In genomic region chr16:35525979-35526590, GRCh38 we compare ENCODE assay signal across 1 cellular context.
TF ChIP-seq lines count a peak whose summit lies in the region.

No MANE protein-coding gene starts in this region.

TF ChIP-seq in HepG2, 621 proteins besides CTCF, POLR2A, EP300 and RAD21 (continued from another document):
- TF ChIP-seq, protein P1, sequence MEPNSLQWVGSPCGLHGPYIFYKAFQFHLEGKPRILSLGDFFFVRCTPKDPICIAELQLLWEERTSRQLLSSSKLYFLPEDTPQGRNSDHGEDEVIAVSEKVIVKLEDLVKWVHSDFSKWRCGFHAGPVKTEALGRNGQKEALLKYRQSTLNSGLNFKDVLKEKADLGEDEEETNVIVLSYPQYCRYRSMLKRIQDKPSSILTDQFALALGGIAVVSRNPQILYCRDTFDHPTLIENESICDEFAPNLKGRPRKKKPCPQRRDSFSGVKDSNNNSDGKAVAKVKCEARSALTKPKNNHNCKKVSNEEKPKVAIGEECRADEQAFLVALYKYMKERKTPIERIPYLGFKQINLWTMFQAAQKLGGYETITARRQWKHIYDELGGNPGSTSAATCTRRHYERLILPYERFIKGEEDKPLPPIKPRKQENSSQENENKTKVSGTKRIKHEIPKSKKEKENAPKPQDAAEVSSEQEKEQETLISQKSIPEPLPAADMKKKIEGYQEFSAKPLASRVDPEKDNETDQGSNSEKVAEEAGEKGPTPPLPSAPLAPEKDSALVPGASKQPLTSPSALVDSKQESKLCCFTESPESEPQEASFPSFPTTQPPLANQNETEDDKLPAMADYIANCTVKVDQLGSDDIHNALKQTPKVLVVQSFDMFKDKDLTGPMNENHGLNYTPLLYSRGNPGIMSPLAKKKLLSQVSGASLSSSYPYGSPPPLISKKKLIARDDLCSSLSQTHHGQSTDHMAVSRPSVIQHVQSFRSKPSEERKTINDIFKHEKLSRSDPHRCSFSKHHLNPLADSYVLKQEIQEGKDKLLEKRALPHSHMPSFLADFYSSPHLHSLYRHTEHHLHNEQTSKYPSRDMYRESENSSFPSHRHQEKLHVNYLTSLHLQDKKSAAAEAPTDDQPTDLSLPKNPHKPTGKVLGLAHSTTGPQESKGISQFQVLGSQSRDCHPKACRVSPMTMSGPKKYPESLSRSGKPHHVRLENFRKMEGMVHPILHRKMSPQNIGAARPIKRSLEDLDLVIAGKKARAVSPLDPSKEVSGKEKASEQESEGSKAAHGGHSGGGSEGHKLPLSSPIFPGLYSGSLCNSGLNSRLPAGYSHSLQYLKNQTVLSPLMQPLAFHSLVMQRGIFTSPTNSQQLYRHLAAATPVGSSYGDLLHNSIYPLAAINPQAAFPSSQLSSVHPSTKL (CRISPR knock-in tag; IDR thresholded peaks at IDR 0.05) = no peak
- TF ChIP-seq, protein P2, sequence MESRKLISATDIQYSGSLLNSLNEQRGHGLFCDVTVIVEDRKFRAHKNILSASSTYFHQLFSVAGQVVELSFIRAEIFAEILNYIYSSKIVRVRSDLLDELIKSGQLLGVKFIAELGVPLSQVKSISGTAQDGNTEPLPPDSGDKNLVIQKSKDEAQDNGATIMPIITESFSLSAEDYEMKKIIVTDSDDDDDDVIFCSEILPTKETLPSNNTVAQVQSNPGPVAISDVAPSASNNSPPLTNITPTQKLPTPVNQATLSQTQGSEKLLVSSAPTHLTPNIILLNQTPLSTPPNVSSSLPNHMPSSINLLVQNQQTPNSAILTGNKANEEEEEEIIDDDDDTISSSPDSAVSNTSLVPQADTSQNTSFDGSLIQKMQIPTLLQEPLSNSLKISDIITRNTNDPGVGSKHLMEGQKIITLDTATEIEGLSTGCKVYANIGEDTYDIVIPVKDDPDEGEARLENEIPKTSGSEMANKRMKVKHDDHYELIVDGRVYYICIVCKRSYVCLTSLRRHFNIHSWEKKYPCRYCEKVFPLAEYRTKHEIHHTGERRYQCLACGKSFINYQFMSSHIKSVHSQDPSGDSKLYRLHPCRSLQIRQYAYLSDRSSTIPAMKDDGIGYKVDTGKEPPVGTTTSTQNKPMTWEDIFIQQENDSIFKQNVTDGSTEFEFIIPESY (CRISPR knock-in tag; IDR thresholded peaks at IDR 0.05) = no peak
- TF ChIP-seq FOXO1 (CRISPR knock-in tag; IDR thresholded peaks at IDR 0.05) (no peak), GABPB1 (CRISPR knock-in tag; IDR thresholded peaks at IDR 0.05) (peak; percentile 38; the same call in 1 of the 2 replicates), SRSF1 (optimal IDR thresholded peaks at IDR 0.05; ENCODE audit: low read depth, low read length) (peak; percentile 35), SIX4 (CRISPR knock-in tag; IDR thresholded peaks at IDR 0.05) (no peak), BRD4 (CRISPR knock-in tag; IDR thresholded peaks at IDR 0.05) (no peak)
